ENCODE assay signal across 10 cellular contexts in the genomic region with DNA sequence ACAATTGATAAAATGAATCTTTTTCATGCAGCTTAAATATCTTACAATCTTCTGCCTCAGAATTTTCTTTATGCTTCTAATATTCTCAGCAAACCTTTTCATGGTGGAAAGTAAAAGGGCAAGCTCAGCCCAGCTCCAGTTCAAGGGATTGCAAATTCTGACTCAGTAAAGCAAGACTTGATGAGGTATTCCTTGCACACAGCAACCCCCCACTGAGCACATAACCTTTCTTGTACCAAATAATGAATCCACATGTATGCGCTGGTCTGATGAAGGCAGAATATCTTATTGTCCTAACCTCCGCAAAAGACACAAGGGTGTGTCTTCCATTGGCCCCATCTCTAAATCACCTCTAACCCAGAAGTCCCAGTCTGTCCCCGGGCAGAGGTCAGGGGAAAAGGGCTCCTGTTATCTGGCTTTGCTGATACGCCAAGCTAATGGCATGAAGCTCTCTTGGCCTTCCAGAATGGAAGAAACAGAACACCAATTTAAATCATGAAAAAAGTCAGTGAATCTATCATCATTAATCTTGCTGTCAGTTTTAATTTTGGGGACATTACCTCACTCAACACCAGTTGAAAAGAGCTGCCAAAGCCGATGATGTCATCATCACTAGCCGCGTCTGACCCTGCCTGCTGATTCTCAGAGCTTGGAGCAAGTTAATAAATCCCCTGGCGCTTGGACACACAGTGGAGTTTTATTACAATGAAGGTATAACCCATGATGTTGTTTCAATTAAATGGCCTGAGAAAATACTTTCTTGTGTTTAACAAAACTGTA.
A peak's percentile ranks its signal among the peaks of the same experiment; 100 is the strongest.
DNase-seq lines count a peak whose midpoint lies in the region; ATAC-seq and TF ChIP-seq lines count a peak whose summit lies in the region.
"Had no signal": no experiment of that assay in that cellular context is flagged by ENCODE, and none has a peak within 500 bp of the region (broad histone marks: within the 10 kb centered on the region; RNA-seq: fewer than 3 reads in every experiment).

No MANE protein-coding gene starts in this region.

- H3K27me3 Mint-ChIP-seq in type B pancreatic cell: no peaks in the 10 kb centered on the region

- no peaks in the 10 kb centered on the region for H3K36me3 ChIP-seq in SJCRH30
- H3K36me3 ChIP-seq in esophagus muscularis mucosa: no peaks in the 10 kb centered on the region
- H3K36me3 ChIP-seq in mesodermal cell (ENCODE audit: control insufficient read depth, insufficient read depth, low read length): no peaks in the 10 kb centered on the region
- H3K36me3 ChIP-seq: neutrophil had no signal

- peak overlapping the region; percentile 73 for H3K27ac ChIP-seq in SJCRH30
- H3K27ac ChIP-seq in esophagus muscularis mucosa (replicated peaks in 1 of 4): peak overlapping the region; percentile 38 to 55 (median 47)
- peak overlapping the region; percentile 67 for H3K27ac ChIP-seq in mesodermal cell (ENCODE audit: low read depth, low read length, severe bottlenecking)
- H3K27ac ChIP-seq: neutrophil had no signal

- ATAC-seq in GM21390 (IDR thresholded peaks at IDR 0.05; ENCODE audit: unreplicated experiment) (no peak), GM19023 (IDR thresholded peaks at IDR 0.05; ENCODE audit: unreplicated experiment) (no peak)

- peaks cover 27% of the 10 kb centered on the region for H3K4me1 ChIP-seq in SJCRH30
- peaks cover 0 to 19% (median 13%) of the 10 kb centered on the region in 4 donors for H3K4me1 ChIP-seq in esophagus muscularis mucosa
- H3K4me1 ChIP-seq in mesodermal cell (ENCODE audit: control insufficient read depth, insufficient read depth, low read length, poor library complexity, severe bottlenecking): peaks cover 2% of the 10 kb centered on the region

- intact Hi-C loops in esophagus muscularis mucosa (cut with DNase I): no loop called here

- peak overlapping the region; percentile 32 for H3K27ac Mint-ChIP-seq in type B pancreatic cell

- H3K9me3 ChIP-seq in SJCRH30 (replicated peaks) (no peaks in the 10 kb centered on the region; the same call in 1 of the 2 replicates), esophagus muscularis mucosa (no peaks in the 10 kb centered on the region), mesodermal cell (ENCODE audit: control insufficient read depth, low read length) (no peaks in the 10 kb centered on the region)
- H3K9me3 ChIP-seq: neutrophil had no signal

- H3K27me3 ChIP-seq in SJCRH30: no peaks in the 10 kb centered on the region
- no peaks in the 10 kb centered on the region for H3K27me3 ChIP-seq in esophagus muscularis mucosa
- H3K27me3 ChIP-seq: neutrophil had no signal

- H3K4me1 Mint-ChIP-seq in type B pancreatic cell (ENCODE audit: unreplicated experiment): peaks cover 26% of the 10 kb centered on the region

- H3K36me3 Mint-ChIP-seq in type B pancreatic cell: no peaks in the 10 kb centered on the region

- H3K4me3 ChIP-seq in SJCRH30: peak overlapping the region; percentile 23
- no peak overlapping the region for H3K4me3 ChIP-seq in esophagus muscularis mucosa
- H3K4me3 ChIP-seq in mesodermal cell (ENCODE audit: extremely low read depth, insufficient read depth, low read length, poor library complexity, severe bottlenecking): no peak overlapping the region
- H3K4me3 ChIP-seq: coronary artery had no signal

- 49% methylated on average over 8 of the region's 8 CpGs for WGBS in esophagus muscularis mucosa
- WGBS in mesodermal cell (ENCODE audit: insufficient coverage in 2 of 2), 2 experiments: 92 to 100% methylated on average over 3 to 4 of the region's 8 CpGs

- TF ChIP-seq EP300 in esophagus muscularis mucosa (IDR thresholded peaks at IDR 0.05): no peak

- TF ChIP-seq CTCF in esophagus muscularis mucosa (IDR thresholded peaks at IDR 0.05): no peak
- TF ChIP-seq CTCF in type B pancreatic cell (conservative IDR thresholded peaks at IDR 0.05): no peak
- no peak for TF ChIP-seq CTCF in GM20000 (IDR thresholded peaks at IDR 0.05; ENCODE audit: extremely low read depth, missing control alignments)

- H3K4me3 Mint-ChIP-seq in type B pancreatic cell: no peak overlapping the region

- no peak for TF ChIP-seq POLR2A in esophagus muscularis mucosa (IDR thresholded peaks at IDR 0.05; ENCODE audit: low read depth)

- H3K9me3 Mint-ChIP-seq in type B pancreatic cell: no peaks in the 10 kb centered on the region

- DNase-seq in SJCRH30 (peak; percentile 71 to 77), esophagus muscularis mucosa (ENCODE audit: extremely low spot score) (no peak), type B pancreatic cell (ENCODE audit: extremely low spot score, unreplicated experiment) (no peak), GM20000 (ENCODE audit: low spot score) (no peak)
- DNase-seq: T-helper 9 cell had no signal

Comparison
In these comparisons a context has a peak if more than half of its experiments do, and no peak if none do; other contexts are left out.
1. DNase-seq: peak in SJCRH30 (2 of 2); none in esophagus muscularis mucosa (single experiment), type B pancreatic cell (single experiment) and GM20000 (single experiment).
2. Peak in every context shown above with its lines, with median percentiles within 50 percentile points of each other: H3K27ac ChIP-seq.